Comparison of ENCODE assay signal across 26 cellular contexts in the genomic region with DNA sequence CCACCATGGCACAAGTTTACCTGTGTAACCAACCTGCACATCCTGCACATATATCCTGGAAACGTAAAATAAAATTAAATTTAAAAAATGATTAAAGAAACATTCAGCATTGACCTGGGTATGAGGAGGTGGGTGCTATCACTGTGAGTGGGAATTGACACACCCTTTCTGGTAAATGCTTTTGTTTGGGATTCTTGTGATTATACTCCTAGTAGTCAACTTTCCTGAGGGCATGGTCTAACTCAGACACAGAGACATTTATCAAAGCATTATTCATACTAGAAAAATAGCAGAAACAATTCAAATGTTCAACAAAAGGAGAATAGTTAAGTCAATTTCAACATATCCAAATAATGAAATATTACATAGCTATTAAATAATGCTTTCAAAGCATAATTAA.
"Had no signal": no experiment of that assay in that cellular context is flagged by ENCODE, and none has a peak within 500 bp of the region (broad histone marks: within the 10 kb centered on the region; RNA-seq: fewer than 3 reads in every experiment).

No MANE protein-coding gene starts in this region.

- H3K27ac ChIP-seq: coronary artery, esophagus squamous epithelium, gastrocnemius medialis, heart left ventricle, hepatocyte, neutrophil, pancreas, right lobe of liver, suprapubic skin, transverse colon, vagina had no signal

- H3K9me3 ChIP-seq: esophagus squamous epithelium, gastrocnemius medialis, heart left ventricle, mucosa of descending colon, neutrophil, pancreas, right lobe of liver, suprapubic skin, transverse colon, vagina had no signal

- ATAC-seq: gastrocnemius medialis; heart left ventricle; left lobe of liver; mucosa of descending colon; natural killer cell treated with Interleukin-12 subunit alpha and Interleukin-12 subunit beta and Interleukin-15 and Interleukin-18, amount 100 ng/mL, for 72 hours; pancreas; right lobe of liver; stimulated activated naive B cell treated with anti-CD40 and anti-IgM and Interleukin-4, amounts not matched to agents 10 μg/mL and 1 μg/mL and 100 μg/mL, for 72 hours; stimulated activated naive CD8-positive, alpha-beta T cell treated with anti-CD3 and anti-CD28 coated beads, Interleukin-15, amount 100 ng/mL, for 72 hours had no signal

- H3K36me3 ChIP-seq: esophagus squamous epithelium, gastrocnemius medialis, heart left ventricle, neutrophil, pancreas, right lobe of liver, suprapubic skin, transverse colon, vagina had no signal

- H3K4me1 ChIP-seq: gastrocnemius medialis, suprapubic skin had no signal

- H3K4me3 ChIP-seq: coronary artery, esophagus squamous epithelium, gastrocnemius medialis, heart left ventricle, hepatocyte, lung, mucosa of descending colon, pancreas, right lobe of liver, suprapubic skin, transverse colon, vagina had no signal

- H3K27me3 ChIP-seq: esophagus squamous epithelium, gastrocnemius medialis, heart left ventricle, hepatocyte, neutrophil, pancreas, right lobe of liver, suprapubic skin, transverse colon, vagina had no signal

- DNase-seq: dermis blood vessel endothelial cell; effector memory CD4-positive, alpha-beta T cell; erythroblast; esophagus squamous epithelium; gastrocnemius medialis; heart left ventricle; kidney; mesenchymal stem cell; mucosa of descending colon; naive B cell; pancreas; right lobe of liver; small intestine; stimulated activated CD4-positive, alpha-beta T cell treated with anti-CD3 and anti-CD28 coated beads, Interleukin-15, amount 100 ng/mL, for 24 hours; stimulated activated CD4-positive, alpha-beta T cell treated with anti-CD3 and anti-CD28 coated beads, Interleukin-2, amount 100 ng/mL, for 48 hours; stimulated activated naive B cell treated with anti-CD40 and anti-IgM and Interleukin-4, amounts not matched to agents 10 μg/mL and 1 μg/mL and 100 μg/mL, for 72 hours; stimulated activated naive CD8-positive, alpha-beta T cell treated with anti-CD3 and anti-CD28 coated beads, Interleukin-15, amount 100 ng/mL, for 72 hours; transverse colon had no signal
